ENCODE assay signal across 1 cellular context in the genomic region with DNA sequence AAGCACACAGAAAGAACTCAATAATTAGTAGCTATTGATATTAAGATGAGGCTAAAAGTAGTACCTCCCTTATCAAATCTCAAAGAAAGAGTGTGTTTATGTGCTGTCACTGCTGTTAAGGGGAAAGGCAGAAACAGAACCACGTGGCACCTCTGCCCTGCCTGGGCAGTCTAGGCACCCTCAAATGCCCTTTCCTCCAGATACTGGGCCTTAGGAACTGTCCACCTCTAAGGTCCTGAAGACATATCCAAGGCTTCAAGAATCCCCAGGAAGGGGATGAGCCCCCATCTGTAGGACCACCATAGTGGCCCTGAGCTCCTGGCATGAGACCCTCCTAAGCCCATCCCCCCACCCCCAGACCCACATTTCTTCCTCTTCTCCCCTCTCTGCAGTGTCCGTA.
TF ChIP-seq lines count a peak whose summit lies in the region.

No MANE protein-coding gene starts in this region.

TF ChIP-seq in A549, 52 proteins besides CTCF, POLR2A, EP300 and RAD21 (continued from another document):
- TF ChIP-seq, protein P1, sequence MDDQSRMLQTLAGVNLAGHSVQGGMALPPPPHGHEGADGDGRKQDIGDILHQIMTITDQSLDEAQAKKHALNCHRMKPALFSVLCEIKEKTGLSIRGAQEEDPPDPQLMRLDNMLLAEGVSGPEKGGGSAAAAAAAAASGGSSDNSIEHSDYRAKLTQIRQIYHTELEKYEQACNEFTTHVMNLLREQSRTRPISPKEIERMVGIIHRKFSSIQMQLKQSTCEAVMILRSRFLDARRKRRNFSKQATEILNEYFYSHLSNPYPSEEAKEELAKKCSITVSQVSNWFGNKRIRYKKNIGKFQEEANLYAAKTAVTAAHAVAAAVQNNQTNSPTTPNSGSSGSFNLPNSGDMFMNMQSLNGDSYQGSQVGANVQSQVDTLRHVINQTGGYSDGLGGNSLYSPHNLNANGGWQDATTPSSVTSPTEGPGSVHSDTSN (IDR thresholded peaks at IDR 0.05): no peak
